15 cellular contexts compared by ENCODE assay signal in the genomic region with DNA sequence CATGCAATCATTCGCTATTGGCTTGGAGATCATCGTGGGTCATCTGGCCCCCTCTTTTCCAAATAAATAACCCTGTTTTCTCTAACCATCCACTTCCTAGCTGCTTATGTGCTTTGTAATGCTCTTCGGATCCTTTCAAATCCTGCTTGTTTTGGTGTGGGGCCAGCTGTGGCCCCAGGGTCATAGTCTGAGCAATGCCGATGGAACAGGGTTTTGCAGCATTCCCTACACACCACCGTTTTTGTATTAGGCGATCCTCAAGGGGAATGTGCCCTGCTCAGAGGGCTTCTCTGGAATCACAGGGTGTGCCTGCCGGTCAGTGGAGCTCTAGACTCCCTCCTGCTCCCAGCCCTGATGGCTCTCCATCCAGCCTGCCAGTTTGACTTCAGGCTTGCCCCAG.
DNase-seq lines count a peak whose midpoint lies in the region; ATAC-seq and TF ChIP-seq lines count a peak whose summit lies in the region.
"Had no signal": no experiment of that assay in that cellular context is flagged by ENCODE, and none has a peak within 500 bp of the region (broad histone marks: within the 10 kb centered on the region; RNA-seq: fewer than 3 reads in every experiment).

No MANE protein-coding gene starts in this region.

- no peak overlapping the region for H3K4me3 ChIP-seq in MG63
- H3K4me3 ChIP-seq: GM23338 had no signal

- H3K4me1 Mint-ChIP-seq in osteocyte (ENCODE audit: unreplicated experiment), result no peaks in the 10 kb centered on the region
- H3K4me1 Mint-ChIP-seq: IgD-negative memory B cell had no signal

- no peak overlapping the region for H3K27ac Mint-ChIP-seq in osteocyte (ENCODE audit: unreplicated experiment)
- H3K27ac Mint-ChIP-seq: CD4-positive, alpha-beta T cell; GM23338; HFFc6; IgD-negative memory B cell had no signal

- no peaks in the 10 kb centered on the region for H3K36me3 Mint-ChIP-seq in osteocyte (ENCODE audit: unreplicated experiment)
- H3K36me3 Mint-ChIP-seq: IgD-negative memory B cell had no signal

- peaks cover 4% of the 10 kb centered on the region for H3K9me3 Mint-ChIP-seq in osteocyte (ENCODE audit: unreplicated experiment)
- H3K9me3 Mint-ChIP-seq: CD4-positive, alpha-beta T cell had no signal

- no peaks in the 10 kb centered on the region for H3K27me3 ChIP-seq in MG63

- H3K9me3 ChIP-seq in MG63, result no peaks in the 10 kb centered on the region
- H3K9me3 ChIP-seq: Caco-2 had no signal

- H3K36me3 ChIP-seq in MG63, result no peaks in the 10 kb centered on the region

- peak; percentile 64 for ATAC-seq in left lobe of liver
- ATAC-seq: GM23338, HCT116 had no signal

- no peaks in the 10 kb centered on the region for H3K27me3 Mint-ChIP-seq in osteocyte (ENCODE audit: unreplicated experiment)

- DNase-seq in MG63, result peak; percentile 8
- DNase-seq in left lobe of liver (ENCODE audit: low spot score), result no peak
- DNase-seq in osteocyte (ENCODE audit: extremely low spot score, unreplicated experiment), result peak; percentile 60
- no peak for DNase-seq in hippocampal formation (lab: John Stamatoyannopoulos, UW)
- DNase-seq in NCI-H1930 (lab: John Stamatoyannopoulos, UW), result no peak
- no peak for DNase-seq in MV-4-11 (lab: John Stamatoyannopoulos, UW)
- DNase-seq in NCI-H128 (lab: John Stamatoyannopoulos, UW; ENCODE audit: unreplicated experiment), result no peak
- DNase-seq: AML-193; Caco-2; CD4-positive, alpha-beta T cell; GDM1; HFFc6 had no signal

- TF ChIP-seq CTCF in osteocyte (IDR thresholded peaks at IDR 0.05), result no peak

- H3K4me3 Mint-ChIP-seq in osteocyte (ENCODE audit: unreplicated experiment), result no peak overlapping the region
- H3K4me3 Mint-ChIP-seq: CD4-positive, alpha-beta T cell; GM23338; HFFc6; IgD-negative memory B cell had no signal

Comparison
In these comparisons a context has a peak if more than half of its experiments do, and no peak if none do; other contexts are left out.
1. DNase-seq: peak in MG63 (single experiment) and osteocyte (single experiment); none in left lobe of liver (single experiment), hippocampal formation (0 of 2), NCI-H1930 (0 of 2), MV-4-11 (single experiment) and NCI-H128 (single experiment).